ENCODE assay signal across 1 cellular context in genomic region chr2:164933751-164934189, GRCh38.
TF ChIP-seq lines count a peak whose summit lies in the region.

No MANE protein-coding gene starts in this region.

TF ChIP-seq in HepG2, 621 proteins besides CTCF, POLR2A, EP300 and RAD21 (continued from another document and continues in another):
- TF ChIP-seq PAXIP1 (CRISPR knock-in tag; conservative IDR thresholded peaks at IDR 0.05) (peak; percentile 77), ZNF44 (CRISPR knock-in tag; IDR thresholded peaks at IDR 0.05) (no peak), ZBTB42 (CRISPR knock-in tag; IDR thresholded peaks at IDR 0.05) (no peak), NAIF1 (CRISPR knock-in tag; IDR thresholded peaks at IDR 0.05; ENCODE audit: borderline replicate concordance) (no peak), ESRRA (CRISPR knock-in tag; IDR thresholded peaks at IDR 0.05; ENCODE audit: low read depth) (no peak), ZFP36L1 (CRISPR knock-in tag; IDR thresholded peaks at IDR 0.05) (no peak), HNF4A (CRISPR knock-in tag; IDR thresholded peaks at IDR 0.05) (peak; percentile 32; the same call in 1 of the 2 replicates), ZNF746 (CRISPR knock-in tag; IDR thresholded peaks at IDR 0.05) (no peak), TBX2 (CRISPR knock-in tag; IDR thresholded peaks at IDR 0.05; ENCODE audit: borderline replicate concordance) (peak; percentile 70; the same call in 1 of the 2 replicates), MED13 (CRISPR knock-in tag; IDR thresholded peaks at IDR 0.05) (peak; percentile 71; the same call in 1 of the 2 replicates), ZNF549 (CRISPR knock-in tag; IDR thresholded peaks at IDR 0.05) (no peak), NR2C2 (CRISPR knock-in tag; IDR thresholded peaks at IDR 0.05; ENCODE audit: borderline replicate concordance) (no peak), KLF16 (CRISPR knock-in tag; IDR thresholded peaks at IDR 0.05) (no peak), ZFP62 (CRISPR knock-in tag; IDR thresholded peaks at IDR 0.05) (no peak), FOXJ3 (CRISPR knock-in tag; IDR thresholded peaks at IDR 0.05; ENCODE audit: borderline replicate concordance) (peak; percentile 61; the same call in 1 of the 2 replicates), PHF21A (CRISPR knock-in tag; IDR thresholded peaks at IDR 0.05) (0 out of 2 replicates have a peak, but pooled peaks have one; percentile 35), DNMT1 (CRISPR knock-in tag; IDR thresholded peaks at IDR 0.05) (no peak), RFX1 (IDR thresholded peaks at IDR 0.05) (0 out of 2 replicates have a peak, but pooled peaks have one; percentile 3), FOXA3 (CRISPR knock-in tag; IDR thresholded peaks at IDR 0.05) (peak; percentile 89), ZNF7 (CRISPR knock-in tag; IDR thresholded peaks at IDR 0.05) (peak; percentile 82; the same call in 1 of the 2 replicates), MIER3 (CRISPR knock-in tag; IDR thresholded peaks at IDR 0.05; ENCODE audit: borderline replicate concordance) (no peak), ZNF432 (CRISPR knock-in tag; IDR thresholded peaks at IDR 0.05; ENCODE audit: borderline replicate concordance) (no peak), JUN (CRISPR knock-in tag; IDR thresholded peaks at IDR 0.05) (no peak), MTA3 (CRISPR knock-in tag; IDR thresholded peaks at IDR 0.05) (no peak), RARG (CRISPR knock-in tag; IDR thresholded peaks at IDR 0.05; ENCODE audit: low read depth) (no peak), RCOR2 (CRISPR knock-in tag; IDR thresholded peaks at IDR 0.05) (peak; percentile 68), PHF8 (CRISPR knock-in tag; IDR thresholded peaks at IDR 0.05) (no peak), POLR2AphosphoS5 (IDR thresholded peaks at IDR 0.05; ENCODE audit: low read depth, low read length) (no peak), CREM (IDR thresholded peaks at IDR 0.05) (peak; percentile 90), CREM (CRISPR knock-in tag; IDR thresholded peaks at IDR 0.05) (no peak), HMGXB4 (CRISPR knock-in tag; IDR thresholded peaks at IDR 0.05; ENCODE audit: borderline replicate concordance in 1 of 2, low read depth in 1 of 2) (no peak), CREBL2 (CRISPR knock-in tag; IDR thresholded peaks at IDR 0.05; ENCODE audit: borderline replicate concordance) (no peak), TARDBP (CRISPR knock-in tag; IDR thresholded peaks at IDR 0.05) (peak; percentile 36; the same call in 1 of the 2 replicates), ZNF646 (CRISPR knock-in tag; IDR thresholded peaks at IDR 0.05) (no peak), ZNF747 (CRISPR knock-in tag; IDR thresholded peaks at IDR 0.05; ENCODE audit: borderline replicate concordance) (no peak), ZNF20 (CRISPR knock-in tag; IDR thresholded peaks at IDR 0.05) (no peak), ETS1 (CRISPR knock-in tag; IDR thresholded peaks at IDR 0.05) (no peak), SCMH1 (CRISPR knock-in tag; IDR thresholded peaks at IDR 0.05; ENCODE audit: borderline replicate concordance) (no peak), FIP1L1 (IDR thresholded peaks at IDR 0.05; ENCODE audit: borderline replicate concordance, insufficient read depth, low read depth, low read length) (no peak)
- TF ChIP-seq, protein P1, sequence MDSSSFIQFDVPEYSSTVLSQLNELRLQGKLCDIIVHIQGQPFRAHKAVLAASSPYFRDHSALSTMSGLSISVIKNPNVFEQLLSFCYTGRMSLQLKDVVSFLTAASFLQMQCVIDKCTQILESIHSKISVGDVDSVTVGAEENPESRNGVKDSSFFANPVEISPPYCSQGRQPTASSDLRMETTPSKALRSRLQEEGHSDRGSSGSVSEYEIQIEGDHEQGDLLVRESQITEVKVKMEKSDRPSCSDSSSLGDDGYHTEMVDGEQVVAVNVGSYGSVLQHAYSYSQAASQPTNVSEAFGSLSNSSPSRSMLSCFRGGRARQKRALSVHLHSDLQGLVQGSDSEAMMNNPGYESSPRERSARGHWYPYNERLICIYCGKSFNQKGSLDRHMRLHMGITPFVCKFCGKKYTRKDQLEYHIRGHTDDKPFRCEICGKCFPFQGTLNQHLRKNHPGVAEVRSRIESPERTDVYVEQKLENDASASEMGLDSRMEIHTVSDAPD (CRISPR knock-in tag; IDR thresholded peaks at IDR 0.05), result no peak
- TF ChIP-seq, protein P2, sequence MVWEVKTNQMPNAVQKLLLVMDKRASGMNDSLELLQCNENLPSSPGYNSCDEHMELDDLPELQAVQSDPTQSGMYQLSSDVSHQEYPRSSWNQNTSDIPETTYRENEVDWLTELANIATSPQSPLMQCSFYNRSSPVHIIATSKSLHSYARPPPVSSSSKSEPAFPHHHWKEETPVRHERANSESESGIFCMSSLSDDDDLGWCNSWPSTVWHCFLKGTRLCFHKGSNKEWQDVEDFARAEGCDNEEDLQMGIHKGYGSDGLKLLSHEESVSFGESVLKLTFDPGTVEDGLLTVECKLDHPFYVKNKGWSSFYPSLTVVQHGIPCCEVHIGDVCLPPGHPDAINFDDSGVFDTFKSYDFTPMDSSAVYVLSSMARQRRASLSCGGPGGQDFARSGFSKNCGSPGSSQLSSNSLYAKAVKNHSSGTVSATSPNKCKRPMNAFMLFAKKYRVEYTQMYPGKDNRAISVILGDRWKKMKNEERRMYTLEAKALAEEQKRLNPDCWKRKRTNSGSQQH (CRISPR knock-in tag; IDR thresholded peaks at IDR 0.05; ENCODE audit: low read depth), result no peak
- TF ChIP-seq, protein P3, sequence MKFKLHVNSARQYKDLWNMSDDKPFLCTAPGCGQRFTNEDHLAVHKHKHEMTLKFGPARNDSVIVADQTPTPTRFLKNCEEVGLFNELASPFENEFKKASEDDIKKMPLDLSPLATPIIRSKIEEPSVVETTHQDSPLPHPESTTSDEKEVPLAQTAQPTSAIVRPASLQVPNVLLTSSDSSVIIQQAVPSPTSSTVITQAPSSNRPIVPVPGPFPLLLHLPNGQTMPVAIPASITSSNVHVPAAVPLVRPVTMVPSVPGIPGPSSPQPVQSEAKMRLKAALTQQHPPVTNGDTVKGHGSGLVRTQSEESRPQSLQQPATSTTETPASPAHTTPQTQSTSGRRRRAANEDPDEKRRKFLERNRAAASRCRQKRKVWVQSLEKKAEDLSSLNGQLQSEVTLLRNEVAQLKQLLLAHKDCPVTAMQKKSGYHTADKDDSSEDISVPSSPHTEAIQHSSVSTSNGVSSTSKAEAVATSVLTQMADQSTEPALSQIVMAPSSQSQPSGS (CRISPR knock-in tag; IDR thresholded peaks at IDR 0.05), result no peak
- TF ChIP-seq, protein P4, sequence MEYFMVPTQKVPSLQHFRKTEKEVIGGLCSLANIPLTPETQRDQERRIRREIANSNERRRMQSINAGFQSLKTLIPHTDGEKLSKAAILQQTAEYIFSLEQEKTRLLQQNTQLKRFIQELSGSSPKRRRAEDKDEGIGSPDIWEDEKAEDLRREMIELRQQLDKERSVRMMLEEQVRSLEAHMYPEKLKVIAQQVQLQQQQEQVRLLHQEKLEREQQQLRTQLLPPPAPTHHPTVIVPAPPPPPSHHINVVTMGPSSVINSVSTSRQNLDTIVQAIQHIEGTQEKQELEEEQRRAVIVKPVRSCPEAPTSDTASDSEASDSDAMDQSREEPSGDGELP (IDR thresholded peaks at IDR 0.05; ENCODE audit: borderline replicate concordance, low read depth), result peak; percentile 45; the same call in 1 of the 2 replicates
- TF ChIP-seq, protein P5, sequence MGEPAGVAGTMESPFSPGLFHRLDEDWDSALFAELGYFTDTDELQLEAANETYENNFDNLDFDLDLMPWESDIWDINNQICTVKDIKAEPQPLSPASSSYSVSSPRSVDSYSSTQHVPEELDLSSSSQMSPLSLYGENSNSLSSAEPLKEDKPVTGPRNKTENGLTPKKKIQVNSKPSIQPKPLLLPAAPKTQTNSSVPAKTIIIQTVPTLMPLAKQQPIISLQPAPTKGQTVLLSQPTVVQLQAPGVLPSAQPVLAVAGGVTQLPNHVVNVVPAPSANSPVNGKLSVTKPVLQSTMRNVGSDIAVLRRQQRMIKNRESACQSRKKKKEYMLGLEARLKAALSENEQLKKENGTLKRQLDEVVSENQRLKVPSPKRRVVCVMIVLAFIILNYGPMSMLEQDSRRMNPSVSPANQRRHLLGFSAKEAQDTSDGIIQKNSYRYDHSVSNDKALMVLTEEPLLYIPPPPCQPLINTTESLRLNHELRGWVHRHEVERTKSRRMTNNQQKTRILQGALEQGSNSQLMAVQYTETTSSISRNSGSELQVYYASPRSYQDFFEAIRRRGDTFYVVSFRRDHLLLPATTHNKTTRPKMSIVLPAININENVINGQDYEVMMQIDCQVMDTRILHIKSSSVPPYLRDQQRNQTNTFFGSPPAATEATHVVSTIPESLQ (CRISPR knock-in tag; conservative IDR thresholded peaks at IDR 0.05), result no peak
